22 cellular contexts compared by ENCODE assay signal in genomic region chr4:90816754-90817153, GRCh38.
"Had no signal": no experiment of that assay in that cellular context is flagged by ENCODE, and none has a peak within 500 bp of the region (broad histone marks: within the 10 kb centered on the region; RNA-seq: fewer than 3 reads in every experiment).

No MANE protein-coding gene starts in this region.

- H3K4me1 ChIP-seq: gastroesophageal sphincter, left lung, sigmoid colon, testis, uterus had no signal

- H3K9me3 ChIP-seq: testis, uterus had no signal

- H3K36me3 ChIP-seq: gastroesophageal sphincter, left lung, sigmoid colon, uterus had no signal

- H3K27me3 ChIP-seq: gastroesophageal sphincter, left lung, sigmoid colon, testis, uterus had no signal

- H3K27ac ChIP-seq: epithelial cell of prostate, gastroesophageal sphincter, left lung, sigmoid colon, testis, uterus had no signal

- DNase-seq: activated CD4-positive, alpha-beta memory T cell treated with anti-CD3 and anti-CD28 coated beads for 36 hours; activated CD4-positive, alpha-beta T cell treated with anti-CD3 and anti-CD28 coated beads for 4 hours; activated CD4-positive, CD25-positive, alpha-beta regulatory T cell; activated gamma-delta T cell treated with Interleukin-2 at 50 U/mL for 16 hours; aorta; head of caudate nucleus; hypothalamus; kidney; left lung; naive thymus-derived CD8-positive, alpha-beta T cell; retina; sigmoid colon; stimulated activated CD4-positive, alpha-beta T cell treated with anti-CD3 and anti-CD28 coated beads, Interleukin-2, amount 100 ng/mL, for 48 hours; stimulated activated CD8-positive, alpha-beta memory T cell treated with anti-CD3 and anti-CD28 coated beads, Interleukin-4, amount 100 ng/mL, for 48 hours; stimulated activated naive B cell treated with anti-CD40 and anti-IgM and Interleukin-4, amounts not matched to agents 10 μg/mL and 1 μg/mL and 100 μg/mL, for 72 hours; T1000; testis; trophoblast cell; uterus had no signal

- ATAC-seq: gastroesophageal sphincter; left lung; naive thymus-derived CD8-positive, alpha-beta T cell; stimulated activated naive B cell treated with anti-CD40 and anti-IgM and Interleukin-4, amounts not matched to agents 10 μg/mL and 1 μg/mL and 100 μg/mL, for 72 hours had no signal

- H3K4me3 ChIP-seq: gastroesophageal sphincter, left lung, lung, sigmoid colon, testis, uterus had no signal
